Comparison of ENCODE assay signal across 8 cellular contexts in genomic region chr17:4834621-4835020, GRCh38. TPM values are rescaled to one million over a fixed set of nuclear protein-coding genes. Genes with fewer than 3 reads are reported as not detected.
DNase-seq lines count a peak whose midpoint lies in the region; ATAC-seq and TF ChIP-seq lines count a peak whose summit lies in the region.

No MANE protein-coding gene starts in this region.

- in situ Hi-C loops in HAP-1 (cut with MboI; ENCODE audit: low sequenced_read_pairs) = no loop called here

- H3K27ac ChIP-seq in foreskin keratinocyte (peak overlapping the region; percentile 36), skin epidermis (peak overlapping the region in 18 of 21 experiments; percentile 3 to 99 (median 94))

- H3K9me3 Mint-ChIP-seq in activated B cell treated with CpG ODN at 0.5 μM for 24 hours = no peaks in the 10 kb centered on the region

- H3K4me1 ChIP-seq in HAP-1 (peaks cover 4% of the 10 kb centered on the region), foreskin keratinocyte (peaks cover 6% of the 10 kb centered on the region)

- peaks cover 15% of the 10 kb centered on the region for H3K36me3 Mint-ChIP-seq in activated B cell treated with CpG ODN at 0.5 μM for 24 hours (ENCODE audit: low read depth)

- intact Hi-C loops in activated B cell treated with CpG ODN at 0.5 μM for 24 hours (cut with micrococcal nuclease) = no loop called here

- no peaks in the 10 kb centered on the region for H3K27me3 ChIP-seq in HAP-1 (ENCODE audit: low read depth)
- no peaks in the 10 kb centered on the region for H3K27me3 ChIP-seq in foreskin keratinocyte

- H3K4me3 ChIP-seq in HAP-1 = peak overlapping the region; percentile 93
- H3K4me3 ChIP-seq in skin epidermis = peak overlapping the region; percentile 77 to 98 (median 91)

- peaks cover 3% of the 10 kb centered on the region for H3K36me3 ChIP-seq in HAP-1 (replicated peaks)

- no peaks in the 10 kb centered on the region for H3K9me3 ChIP-seq in HAP-1

- ATAC-seq in activated B cell treated with CpG ODN at 0.5 μM for 24 hours (ENCODE audit: low read depth) (no peak), foreskin keratinocyte (no peak), HG03139 (IDR thresholded peaks at IDR 0.05; ENCODE audit: unreplicated experiment) (no peak), HG03354 (IDR thresholded peaks at IDR 0.05; ENCODE audit: poor library complexity, severe bottlenecking, unreplicated experiment) (no peak)

- DNase-seq in HAP-1 (ENCODE audit: low spot score in 2 of 2) (no peak), activated B cell treated with CpG ODN at 0.5 μM for 24 hours (no peak), foreskin keratinocyte (no peak), NCI-H774 (lab: John Stamatoyannopoulos, UW) (no peak), SHP77 treated with DMSO at 0.1 percent for 48 hours (lab: John Stamatoyannopoulos, UW) (no peak)

- H3K4me3 Mint-ChIP-seq in activated B cell treated with CpG ODN at 0.5 μM for 24 hours = peak overlapping the region; percentile 91

- no peaks in the 10 kb centered on the region for H3K27me3 Mint-ChIP-seq in activated B cell treated with CpG ODN at 0.5 μM for 24 hours

- CTCF ChIA-PET in activated B cell treated with CpG ODN at 0.5 μM for 24 hours (lab: Charles Lee) = no interaction called here

- no peak for TF ChIP-seq CTCF in activated B cell treated with CpG ODN at 0.5 μM for 24 hours (IDR thresholded peaks at IDR 0.05)
- no peak for TF ChIP-seq CTCF in foreskin keratinocyte (conservative IDR thresholded peaks at IDR 0.05)

- POLR2A ChIA-PET in activated B cell treated with CpG ODN at 0.5 μM for 24 hours (lab: Charles Lee) = interaction anchor here (0.5 to 1.1 kb wide), 4 partner anchors 28 to 481 kb away, joined by 3 to 4 read pairs (median 3); partner anchors contain the start of genes PLD2 and PSMB6

- H3K4me1 Mint-ChIP-seq in activated B cell treated with CpG ODN at 0.5 μM for 24 hours = peaks cover 36% of the 10 kb centered on the region

- peak overlapping the region; percentile 83 for H3K27ac Mint-ChIP-seq in activated B cell treated with CpG ODN at 0.5 μM for 24 hours

RNA-seq across cellular contexts. Expression of gene MINK1, which starts 1.5 kb away (rescaled TPM):
- total RNA-seq in activated B cell treated with CpG ODN at 0.5 μM for 24 hours (61.3 and 65.3 TPM in 2 replicates), foreskin keratinocyte (81.5 and 85.5 TPM in 2 replicates)
- 51.5 and 53.7 TPM in 2 replicates for polyA plus RNA-seq in foreskin keratinocyte

RNA-seq across cellular contexts. Expression of gene PLD2, which starts 27.7 kb away (rescaled TPM):
- 49.9 and 54.3 TPM in 2 replicates for total RNA-seq in activated B cell treated with CpG ODN at 0.5 μM for 24 hours
- 27.9 and 31.6 TPM in 2 replicates for total RNA-seq in foreskin keratinocyte
- 20.4 and 22.8 TPM in 2 replicates for polyA plus RNA-seq in foreskin keratinocyte

RNA-seq across cellular contexts. Expression of gene PSMB6, which starts 38.7 kb away (rescaled TPM):
- total RNA-seq in activated B cell treated with CpG ODN at 0.5 μM for 24 hours = 110 and 123 TPM in 2 replicates
- 231 and 249 TPM in 2 replicates for total RNA-seq in foreskin keratinocyte
- polyA plus RNA-seq in foreskin keratinocyte = 385 and 388 TPM in 2 replicates

RNA-seq across cellular contexts. Expression of gene GLTPD2, which starts 45.9 kb away (rescaled TPM):
- total RNA-seq in activated B cell treated with CpG ODN at 0.5 μM for 24 hours = not detected in 2 replicates
- total RNA-seq in foreskin keratinocyte = not detected in 2 replicates
- polyA plus RNA-seq in foreskin keratinocyte = not detected in 2 replicates
